In the genomic region with DNA sequence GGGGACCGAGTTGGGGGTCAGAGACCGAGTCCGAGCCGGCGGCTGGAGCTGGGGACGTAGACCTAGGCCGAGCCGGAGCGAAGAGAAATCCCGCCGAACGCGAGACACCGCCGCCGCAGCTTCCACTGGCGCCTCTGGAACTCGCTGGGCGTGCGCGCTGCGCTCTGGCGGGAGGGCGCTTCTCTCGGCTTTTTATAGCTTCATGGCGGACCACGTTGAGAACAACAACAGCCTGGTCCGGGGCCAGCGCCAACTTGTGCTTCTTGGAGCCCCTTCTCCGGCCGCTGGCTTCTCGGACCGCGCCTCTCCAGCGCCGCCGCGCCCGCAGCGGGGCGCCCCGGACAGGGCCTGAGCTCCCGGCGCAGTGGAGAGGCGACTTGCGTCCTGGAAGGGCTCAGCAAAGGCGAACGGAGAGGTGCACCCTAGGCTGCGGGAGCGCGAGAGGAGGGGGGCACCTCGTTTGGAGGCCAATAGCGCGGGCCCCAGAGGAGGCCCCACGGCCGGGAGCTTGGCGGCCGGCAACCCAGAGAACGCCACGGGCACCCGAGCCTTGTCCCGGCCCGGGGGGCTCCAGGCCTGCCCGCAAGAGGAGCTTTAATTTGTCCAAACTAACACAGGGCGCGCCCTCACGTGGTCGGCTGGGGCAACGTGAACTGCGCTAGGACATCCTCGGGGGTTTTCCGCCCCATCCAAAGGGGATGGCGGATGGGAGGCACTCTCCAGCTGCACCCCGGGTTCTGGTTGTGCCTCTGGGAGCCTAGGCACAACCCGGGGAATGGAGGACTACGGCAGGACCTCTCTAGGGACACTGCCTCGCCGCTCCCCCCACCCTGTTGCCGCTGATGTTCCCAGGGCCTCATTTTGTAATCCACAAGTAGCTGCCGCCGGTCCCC, we compare ENCODE assay signal across 1 cellular context.
A peak's percentile ranks its signal among the peaks of the same experiment; 100 is the strongest.
TF ChIP-seq lines count a peak whose summit lies in the region.

No MANE protein-coding gene starts in this region.

TF ChIP-seq in H1, 55 proteins besides CTCF, POLR2A, EP300 and RAD21 (continues in another document):
- TF ChIP-seq EGR1 (IDR thresholded peaks at IDR 0.05; ENCODE audit: borderline replicate concordance, low read depth, low read length) (no peak; the same call in 1 of the 2 replicates), FOSL1 (IDR thresholded peaks at IDR 0.05; ENCODE audit: insufficient read depth, low read depth, low read length) (no peak), SP2 (IDR thresholded peaks at IDR 0.05; ENCODE audit: low read length) (no peak), SRF (IDR thresholded peaks at IDR 0.05; ENCODE audit: low read depth, low read length) (no peak), ZNF274 (IDR thresholded peaks at IDR 0.05; ENCODE audit: borderline replicate concordance, extremely low read depth, low read length) (no peak), HDAC6 (IDR thresholded peaks at IDR 0.05; ENCODE audit: low read depth, low read length) (no peak), POU5F1 (IDR thresholded peaks at IDR 0.05; ENCODE audit: low read depth, low read length) (no peak), GABPA (IDR thresholded peaks at IDR 0.05; ENCODE audit: borderline replicate concordance, insufficient read depth, low read length) (no peak), CBX5 (IDR thresholded peaks at IDR 0.05; ENCODE audit: low read depth, low read length) (no peak), CHD2 (IDR thresholded peaks at IDR 0.05; ENCODE audit: low read length) (peak; percentile 63; the same call in 1 of the 2 replicates), PHF8 (conservative IDR thresholded peaks at IDR 0.05; ENCODE audit: low read depth, low read length) (peak; percentile 68), RXRA (IDR thresholded peaks at IDR 0.05; ENCODE audit: insufficient read depth, low read depth, low read length) (no peak), TBP (IDR thresholded peaks at IDR 0.05; ENCODE audit: low read depth, low read length) (peak; percentile 98), GTF2F1 (IDR thresholded peaks at IDR 0.05; ENCODE audit: borderline replicate concordance, low read depth, low read length) (peak; percentile 98), KDM1A (IDR thresholded peaks at IDR 0.05; ENCODE audit: borderline replicate concordance, low read length) (no peak), NANOG (IDR thresholded peaks at IDR 0.05; ENCODE audit: insufficient read depth, low read depth, low read length, poor library complexity, severe bottlenecking) (no peak), MAFK (IDR thresholded peaks at IDR 0.05; ENCODE audit: low read depth, low read length) (no peak), TAF1 (IDR thresholded peaks at IDR 0.05; ENCODE audit: low read depth, low read length) (peak; percentile 98), POLR2AphosphoS5 (IDR thresholded peaks at IDR 0.05; ENCODE audit: low read depth, low read length) (peak; percentile 99), CBX8 (IDR thresholded peaks at IDR 0.05; ENCODE audit: borderline replicate concordance, low read depth, low read length) (no peak), JUND (IDR thresholded peaks at IDR 0.05; ENCODE audit: low read length) (no peak), SAP30 (IDR thresholded peaks at IDR 0.05; ENCODE audit: insufficient read depth, insufficient replicate concordance, low read length) (peak; percentile 36), RNF2 (IDR thresholded peaks at IDR 0.05; ENCODE audit: borderline replicate concordance, low read depth, low read length, missing control alignments, poor library complexity, severe bottlenecking) (no peak), ASH2L (IDR thresholded peaks at IDR 0.05; ENCODE audit: low read length) (no peak), CEBPB (IDR thresholded peaks at IDR 0.05; ENCODE audit: low read depth, low read length) (no peak), CREB1 (IDR thresholded peaks at IDR 0.05) (peak; percentile 45; the same call in 1 of the 2 replicates), TEAD4 (IDR thresholded peaks at IDR 0.05; ENCODE audit: low read depth, low read length) (no peak), RFX5 (IDR thresholded peaks at IDR 0.05; ENCODE audit: borderline replicate concordance, low read depth, low read length) (no peak), NRF1 (IDR thresholded peaks at IDR 0.05; ENCODE audit: low read depth, low read length) (no peak; the same call in 1 of the 2 replicates), BCL11A (IDR thresholded peaks at IDR 0.05; ENCODE audit: low read depth in 2 of 2, low read length in 2 of 2) (no peak), RBBP5 (IDR thresholded peaks at IDR 0.05; ENCODE audit: borderline replicate concordance, low read depth, low read length) (peak; percentile 35; the same call in 1 of the 2 replicates), SIN3A (conservative IDR thresholded peaks at IDR 0.05 in 1 of 2, IDR thresholded peaks at IDR 0.05 in 1 of 2; ENCODE audit: low read depth in 1 of 2, low read length in 2 of 2) (peak; percentile 76 to 92; a peak in 3 of 4 replicates), CHD1 (IDR thresholded peaks at IDR 0.05; ENCODE audit: low read depth, low read length) (no peak; the same call in 1 of the 2 replicates), SIX5 (IDR thresholded peaks at IDR 0.05; ENCODE audit: low read depth, low read length) (no peak), EZH2 (IDR thresholded peaks at IDR 0.05; ENCODE audit: low read depth, low read length, severe bottlenecking) (no peak), CTBP2 (IDR thresholded peaks at IDR 0.05; ENCODE audit: borderline replicate concordance, insufficient read depth, insufficient read length, low read length) (peak; percentile 32), JUN (IDR thresholded peaks at IDR 0.05; ENCODE audit: low read depth, low read length) (no peak), TAF7 (optimal IDR thresholded peaks at IDR 0.05; ENCODE audit: borderline replicate concordance, low read depth, low read length) (peak; percentile 98), BRCA1 (IDR thresholded peaks at IDR 0.05; ENCODE audit: low read depth, low read length) (no peak), SP1 (IDR thresholded peaks at IDR 0.05; ENCODE audit: low read depth, low read length) (peak; percentile 48; the same call in 1 of the 2 replicates), YY1 (IDR thresholded peaks at IDR 0.05; ENCODE audit: low read depth, low read length) (peak; percentile 72; the same call in 1 of the 2 replicates), HDAC2 (IDR thresholded peaks at IDR 0.05; ENCODE audit: borderline replicate concordance in 1 of 2, low read depth in 2 of 2, low read length in 2 of 2) (no peak), SIRT6 (IDR thresholded peaks at IDR 0.05; ENCODE audit: low read length) (no peak), KDM4A (IDR thresholded peaks at IDR 0.05; ENCODE audit: low read depth, low read length, severe bottlenecking) (peak; percentile 42), TCF12 (IDR thresholded peaks at IDR 0.05; ENCODE audit: low read depth, low read length) (peak; percentile 62; the same call in 1 of the 2 replicates), SUZ12 (IDR thresholded peaks at IDR 0.05; ENCODE audit: low read length) (no peak), SP4 (IDR thresholded peaks at IDR 0.05; ENCODE audit: low read length) (peak; percentile 79), BACH1 (IDR thresholded peaks at IDR 0.05; ENCODE audit: low read length) (no peak)
- TF ChIP-seq, protein P1, sequence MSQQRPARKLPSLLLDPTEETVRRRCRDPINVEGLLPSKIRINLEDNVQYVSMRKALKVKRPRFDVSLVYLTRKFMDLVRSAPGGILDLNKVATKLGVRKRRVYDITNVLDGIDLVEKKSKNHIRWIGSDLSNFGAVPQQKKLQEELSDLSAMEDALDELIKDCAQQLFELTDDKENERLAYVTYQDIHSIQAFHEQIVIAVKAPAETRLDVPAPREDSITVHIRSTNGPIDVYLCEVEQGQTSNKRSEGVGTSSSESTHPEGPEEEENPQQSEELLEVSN (IDR thresholded peaks at IDR 0.05), result no peak
- TF ChIP-seq, protein P2, sequence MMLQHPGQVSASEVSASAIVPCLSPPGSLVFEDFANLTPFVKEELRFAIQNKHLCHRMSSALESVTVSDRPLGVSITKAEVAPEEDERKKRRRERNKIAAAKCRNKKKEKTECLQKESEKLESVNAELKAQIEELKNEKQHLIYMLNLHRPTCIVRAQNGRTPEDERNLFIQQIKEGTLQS (IDR thresholded peaks at IDR 0.05; ENCODE audit: insufficient read depth, low read depth, low read length), result 0 out of 2 replicates have a peak, but pooled peaks have one; percentile 22
- TF ChIP-seq, protein P3, sequence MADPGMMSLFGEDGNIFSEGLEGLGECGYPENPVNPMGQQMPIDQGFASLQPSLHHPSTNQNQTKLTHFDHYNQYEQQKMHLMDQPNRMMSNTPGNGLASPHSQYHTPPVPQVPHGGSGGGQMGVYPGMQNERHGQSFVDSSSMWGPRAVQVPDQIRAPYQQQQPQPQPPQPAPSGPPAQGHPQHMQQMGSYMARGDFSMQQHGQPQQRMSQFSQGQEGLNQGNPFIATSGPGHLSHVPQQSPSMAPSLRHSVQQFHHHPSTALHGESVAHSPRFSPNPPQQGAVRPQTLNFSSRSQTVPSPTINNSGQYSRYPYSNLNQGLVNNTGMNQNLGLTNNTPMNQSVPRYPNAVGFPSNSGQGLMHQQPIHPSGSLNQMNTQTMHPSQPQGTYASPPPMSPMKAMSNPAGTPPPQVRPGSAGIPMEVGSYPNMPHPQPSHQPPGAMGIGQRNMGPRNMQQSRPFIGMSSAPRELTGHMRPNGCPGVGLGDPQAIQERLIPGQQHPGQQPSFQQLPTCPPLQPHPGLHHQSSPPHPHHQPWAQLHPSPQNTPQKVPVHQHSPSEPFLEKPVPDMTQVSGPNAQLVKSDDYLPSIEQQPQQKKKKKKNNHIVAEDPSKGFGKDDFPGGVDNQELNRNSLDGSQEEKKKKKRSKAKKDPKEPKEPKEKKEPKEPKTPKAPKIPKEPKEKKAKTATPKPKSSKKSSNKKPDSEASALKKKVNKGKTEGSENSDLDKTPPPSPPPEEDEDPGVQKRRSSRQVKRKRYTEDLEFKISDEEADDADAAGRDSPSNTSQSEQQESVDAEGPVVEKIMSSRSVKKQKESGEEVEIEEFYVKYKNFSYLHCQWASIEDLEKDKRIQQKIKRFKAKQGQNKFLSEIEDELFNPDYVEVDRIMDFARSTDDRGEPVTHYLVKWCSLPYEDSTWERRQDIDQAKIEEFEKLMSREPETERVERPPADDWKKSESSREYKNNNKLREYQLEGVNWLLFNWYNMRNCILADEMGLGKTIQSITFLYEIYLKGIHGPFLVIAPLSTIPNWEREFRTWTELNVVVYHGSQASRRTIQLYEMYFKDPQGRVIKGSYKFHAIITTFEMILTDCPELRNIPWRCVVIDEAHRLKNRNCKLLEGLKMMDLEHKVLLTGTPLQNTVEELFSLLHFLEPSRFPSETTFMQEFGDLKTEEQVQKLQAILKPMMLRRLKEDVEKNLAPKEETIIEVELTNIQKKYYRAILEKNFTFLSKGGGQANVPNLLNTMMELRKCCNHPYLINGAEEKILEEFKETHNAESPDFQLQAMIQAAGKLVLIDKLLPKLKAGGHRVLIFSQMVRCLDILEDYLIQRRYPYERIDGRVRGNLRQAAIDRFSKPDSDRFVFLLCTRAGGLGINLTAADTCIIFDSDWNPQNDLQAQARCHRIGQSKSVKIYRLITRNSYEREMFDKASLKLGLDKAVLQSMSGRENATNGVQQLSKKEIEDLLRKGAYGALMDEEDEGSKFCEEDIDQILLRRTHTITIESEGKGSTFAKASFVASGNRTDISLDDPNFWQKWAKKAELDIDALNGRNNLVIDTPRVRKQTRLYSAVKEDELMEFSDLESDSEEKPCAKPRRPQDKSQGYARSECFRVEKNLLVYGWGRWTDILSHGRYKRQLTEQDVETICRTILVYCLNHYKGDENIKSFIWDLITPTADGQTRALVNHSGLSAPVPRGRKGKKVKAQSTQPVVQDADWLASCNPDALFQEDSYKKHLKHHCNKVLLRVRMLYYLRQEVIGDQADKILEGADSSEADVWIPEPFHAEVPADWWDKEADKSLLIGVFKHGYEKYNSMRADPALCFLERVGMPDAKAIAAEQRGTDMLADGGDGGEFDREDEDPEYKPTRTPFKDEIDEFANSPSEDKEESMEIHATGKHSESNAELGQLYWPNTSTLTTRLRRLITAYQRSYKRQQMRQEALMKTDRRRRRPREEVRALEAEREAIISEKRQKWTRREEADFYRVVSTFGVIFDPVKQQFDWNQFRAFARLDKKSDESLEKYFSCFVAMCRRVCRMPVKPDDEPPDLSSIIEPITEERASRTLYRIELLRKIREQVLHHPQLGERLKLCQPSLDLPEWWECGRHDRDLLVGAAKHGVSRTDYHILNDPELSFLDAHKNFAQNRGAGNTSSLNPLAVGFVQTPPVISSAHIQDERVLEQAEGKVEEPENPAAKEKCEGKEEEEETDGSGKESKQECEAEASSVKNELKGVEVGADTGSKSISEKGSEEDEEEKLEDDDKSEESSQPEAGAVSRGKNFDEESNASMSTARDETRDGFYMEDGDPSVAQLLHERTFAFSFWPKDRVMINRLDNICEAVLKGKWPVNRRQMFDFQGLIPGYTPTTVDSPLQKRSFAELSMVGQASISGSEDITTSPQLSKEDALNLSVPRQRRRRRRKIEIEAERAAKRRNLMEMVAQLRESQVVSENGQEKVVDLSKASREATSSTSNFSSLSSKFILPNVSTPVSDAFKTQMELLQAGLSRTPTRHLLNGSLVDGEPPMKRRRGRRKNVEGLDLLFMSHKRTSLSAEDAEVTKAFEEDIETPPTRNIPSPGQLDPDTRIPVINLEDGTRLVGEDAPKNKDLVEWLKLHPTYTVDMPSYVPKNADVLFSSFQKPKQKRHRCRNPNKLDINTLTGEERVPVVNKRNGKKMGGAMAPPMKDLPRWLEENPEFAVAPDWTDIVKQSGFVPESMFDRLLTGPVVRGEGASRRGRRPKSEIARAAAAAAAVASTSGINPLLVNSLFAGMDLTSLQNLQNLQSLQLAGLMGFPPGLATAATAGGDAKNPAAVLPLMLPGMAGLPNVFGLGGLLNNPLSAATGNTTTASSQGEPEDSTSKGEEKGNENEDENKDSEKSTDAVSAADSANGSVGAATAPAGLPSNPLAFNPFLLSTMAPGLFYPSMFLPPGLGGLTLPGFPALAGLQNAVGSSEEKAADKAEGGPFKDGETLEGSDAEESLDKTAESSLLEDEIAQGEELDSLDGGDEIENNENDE (IDR thresholded peaks at IDR 0.05; ENCODE audit: insufficient replicate concordance, low read length), result no peak
- TF ChIP-seq, protein P4, sequence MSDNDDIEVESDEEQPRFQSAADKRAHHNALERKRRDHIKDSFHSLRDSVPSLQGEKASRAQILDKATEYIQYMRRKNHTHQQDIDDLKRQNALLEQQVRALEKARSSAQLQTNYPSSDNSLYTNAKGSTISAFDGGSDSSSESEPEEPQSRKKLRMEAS (IDR thresholded peaks at IDR 0.05), result peak; percentile 77
- TF ChIP-seq, protein P5, sequence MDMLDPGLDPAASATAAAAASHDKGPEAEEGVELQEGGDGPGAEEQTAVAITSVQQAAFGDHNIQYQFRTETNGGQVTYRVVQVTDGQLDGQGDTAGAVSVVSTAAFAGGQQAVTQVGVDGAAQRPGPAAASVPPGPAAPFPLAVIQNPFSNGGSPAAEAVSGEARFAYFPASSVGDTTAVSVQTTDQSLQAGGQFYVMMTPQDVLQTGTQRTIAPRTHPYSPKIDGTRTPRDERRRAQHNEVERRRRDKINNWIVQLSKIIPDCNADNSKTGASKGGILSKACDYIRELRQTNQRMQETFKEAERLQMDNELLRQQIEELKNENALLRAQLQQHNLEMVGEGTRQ (IDR thresholded peaks at IDR 0.05; ENCODE audit: low read length), result peak; percentile 60; the same call in 1 of the 2 replicates
- TF ChIP-seq, protein P6, sequence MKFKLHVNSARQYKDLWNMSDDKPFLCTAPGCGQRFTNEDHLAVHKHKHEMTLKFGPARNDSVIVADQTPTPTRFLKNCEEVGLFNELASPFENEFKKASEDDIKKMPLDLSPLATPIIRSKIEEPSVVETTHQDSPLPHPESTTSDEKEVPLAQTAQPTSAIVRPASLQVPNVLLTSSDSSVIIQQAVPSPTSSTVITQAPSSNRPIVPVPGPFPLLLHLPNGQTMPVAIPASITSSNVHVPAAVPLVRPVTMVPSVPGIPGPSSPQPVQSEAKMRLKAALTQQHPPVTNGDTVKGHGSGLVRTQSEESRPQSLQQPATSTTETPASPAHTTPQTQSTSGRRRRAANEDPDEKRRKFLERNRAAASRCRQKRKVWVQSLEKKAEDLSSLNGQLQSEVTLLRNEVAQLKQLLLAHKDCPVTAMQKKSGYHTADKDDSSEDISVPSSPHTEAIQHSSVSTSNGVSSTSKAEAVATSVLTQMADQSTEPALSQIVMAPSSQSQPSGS (IDR thresholded peaks at IDR 0.05; ENCODE audit: low read length), result no peak
